In the genomic region with DNA sequence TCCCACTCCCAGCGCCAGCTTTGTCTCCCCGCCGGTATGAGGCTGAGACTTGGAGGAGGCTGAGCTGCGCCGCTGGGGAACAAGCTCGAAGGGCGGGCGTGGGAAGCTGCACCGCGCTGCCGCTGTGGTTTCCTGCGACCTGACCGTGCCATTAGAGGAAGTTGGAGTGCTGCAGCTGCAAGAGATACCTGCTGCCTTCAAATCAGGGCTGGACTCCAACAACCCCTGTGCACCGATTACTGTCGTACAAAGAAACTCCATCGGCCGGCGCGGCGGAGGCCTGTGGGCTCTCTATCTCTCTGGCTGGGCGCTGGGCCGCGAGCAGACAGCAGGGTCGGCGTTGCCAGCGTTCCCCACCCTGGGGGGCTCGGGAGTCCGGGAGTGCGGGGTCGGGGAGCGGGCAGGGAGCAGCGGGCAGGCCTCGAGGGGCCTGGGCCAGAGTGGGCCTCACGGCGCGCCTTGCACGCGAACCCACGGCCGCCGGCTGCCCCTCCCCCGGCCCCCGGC, we compare ENCODE assay signal across 8 cellular contexts. TPM values are rescaled to one million over a fixed set of nuclear protein-coding genes. Genes with fewer than 3 reads are reported as not detected.
DNase-seq lines count a peak whose midpoint lies in the region; ATAC-seq and TF ChIP-seq lines count a peak whose summit lies in the region.

No MANE protein-coding gene starts in this region.

- peak overlapping the region; percentile 74 for H2AK9ac ChIP-seq in IMR-90 (replicated peaks; ENCODE audit: low read depth, low read length, poor library complexity)

- DNase-seq in DMS53 (lab: John Stamatoyannopoulos, UW) = peak; percentile 87
- peak; percentile 82 for DNase-seq in IMR-90
- DNase-seq in SHP77 treated with DMSO at 0.1 percent for 48 hours (lab: John Stamatoyannopoulos, UW) = peak; percentile 58
- peak; percentile 62 for DNase-seq in activated gamma-delta T cell treated with anti-CD3 and anti-CD28 coated beads, Interleukin-2, amount 50 U/mL, for 16 hours (ENCODE audit: low read depth)
- DNase-seq in omental fat pad (ENCODE audit: low spot score) = peak; percentile 28

- peak overlapping the region; percentile 92 for H2BK5ac ChIP-seq in IMR-90 (ENCODE audit: low read depth, low read length, poor library complexity, severe bottlenecking)

- H4K5ac ChIP-seq in IMR-90 (ENCODE audit: low read depth, low read length) = peak overlapping the region; percentile 84

- H3K36me3 ChIP-seq in IMR-90 (ENCODE audit: control insufficient read depth, insufficient read depth, low read length) (peaks cover 2% of the 10 kb centered on the region), gastroesophageal sphincter (no peaks in the 10 kb centered on the region), thymus (ENCODE audit: control insufficient read depth, insufficient read depth) (no peaks in the 10 kb centered on the region)

- H3K18ac ChIP-seq in IMR-90 (ENCODE audit: low read depth, low read length) = peak overlapping the region; percentile 73

- H3K14ac ChIP-seq in IMR-90 (replicated peaks; ENCODE audit: low read depth, low read length) = peak overlapping the region; percentile 90

- H2BK20ac ChIP-seq in IMR-90 (ENCODE audit: low read depth, low read length) = peak overlapping the region; percentile 27; the same call in 1 of the 2 replicates

- peak overlapping the region; percentile 96 for H2AFZ ChIP-seq in IMR-90 (replicated peaks; ENCODE audit: low read length, poor library complexity)

- no peaks in the 10 kb centered on the region for H3K9me3 ChIP-seq in IMR-90 (ENCODE audit: control insufficient read depth, insufficient read depth, low read length)
- no peaks in the 10 kb centered on the region for H3K9me3 ChIP-seq in gastroesophageal sphincter
- H3K9me3 ChIP-seq in thymus (ENCODE audit: control insufficient read depth) = no peaks in the 10 kb centered on the region

- H3K27me3 ChIP-seq in IMR-90 (ENCODE audit: control insufficient read depth, insufficient read depth, low read length) (no peaks in the 10 kb centered on the region), gastroesophageal sphincter (no peaks in the 10 kb centered on the region), thymus (ENCODE audit: control insufficient read depth, insufficient read depth) (no peaks in the 10 kb centered on the region)

- peak overlapping the region; percentile 42 for H3K56ac ChIP-seq in IMR-90 (ENCODE audit: extremely low read depth, insufficient read depth, low read length)

- no TSS peak for BruUV-seq in IMR-90 (replicated peaks; lab: Mats Ljungman, UMichigan)

- H3K4me3 ChIP-seq in IMR-90 (ENCODE audit: insufficient read depth, low read depth, low read length) (peak overlapping the region; percentile 59), gastroesophageal sphincter (peak overlapping the region; percentile 81 to 92), thymus (ENCODE audit: low read length) (peak overlapping the region; percentile 68)

- H3K9me1 ChIP-seq in IMR-90 (ENCODE audit: insufficient read depth, low read length) = no peaks in the 10 kb centered on the region; the same call in 1 of the 2 replicates

- CTCF ChIA-PET in IMR-90 (lab: Yijun Ruan, JAX) = interaction anchor here (1.7 kb wide), 1 partner anchor 182 kb away, joined by 6 read pairs; no protein-coding TSS in a partner anchor

- peaks cover 4 to 14% of the 10 kb centered on the region in 2 experiments; a peak in 3 of 4 replicates for H3K79me1 ChIP-seq in IMR-90 (ENCODE audit: low read depth in 1 of 2, low read length in 2 of 2)

- H3K9ac ChIP-seq in IMR-90 (ENCODE audit: low read depth, low read length) = peak overlapping the region; percentile 92

- H3K23ac ChIP-seq in IMR-90 (ENCODE audit: low read depth, low read length) = peak overlapping the region; percentile 99

- peaks cover 10% of the 10 kb centered on the region; the same call in 1 of the 2 replicates for H4K20me1 ChIP-seq in IMR-90 (ENCODE audit: insufficient read depth, low read length)

- no peak for TF ChIP-seq EP300 in gastroesophageal sphincter (IDR thresholded peaks at IDR 0.05)

- H3K4me2 ChIP-seq in IMR-90 (ENCODE audit: low read depth, low read length) = peak overlapping the region; percentile 92

- no peak for TF ChIP-seq RAD21 in IMR-90 (IDR thresholded peaks at IDR 0.05; ENCODE audit: low read length)

- dilution Hi-C loops in IMR-90 (cut with HindIII; ENCODE audit: low sequenced_read_pairs, unreplicated experiment) = no loop called here

- in situ Hi-C loops in IMR-90 (cut with MboI; ENCODE audit: low sequenced_read_pairs) = no loop called here

- H3K4ac ChIP-seq in IMR-90 (ENCODE audit: low read depth, low read length) = peak overlapping the region; percentile 97

- TF ChIP-seq POLR2A in IMR-90 (IDR thresholded peaks at IDR 0.05; ENCODE audit: low read depth, low read length) (no peak), gastroesophageal sphincter (IDR thresholded peaks at IDR 0.05) (no peak)

- 2% methylated on average over 10 of the region's 43 CpGs; no CpG with 5 or more reads in 1 of the 2 experiments for WGBS in IMR-90 (ENCODE audit: extremely low coverage in 2 of 2, insufficient read length in 1 of 2), 2 experiments
- WGBS in gastroesophageal sphincter (ENCODE audit: low coverage in 1 of 2), 2 donors = 0% methylated on average over 1 of the region's 43 CpGs; no CpG with 5 or more reads in 1 of the 2 donors
- under 1% methylated on average over 43 of the region's 43 CpGs for WGBS in thymus

- intact Hi-C loops in IMR-90 (cut with micrococcal nuclease) = loop anchor here (2.0 to 5.0 kb wide), 3 partner anchors 117 to 182 kb away; no protein-coding TSS in a partner anchor

- peak overlapping the region; percentile 90 for H4K91ac ChIP-seq in IMR-90 (ENCODE audit: insufficient read depth, low read depth, low read length)

- ATAC-seq in GM21526 (IDR thresholded peaks at IDR 0.05; ENCODE audit: low FRiP score, unreplicated experiment) = peak; percentile 59
- ATAC-seq in IMR-90 (ENCODE audit: low read depth) = peak; percentile 25
- ATAC-seq in gastroesophageal sphincter = peak; percentile 54
- peak; percentile 50 for ATAC-seq in omental fat pad (ENCODE audit: low FRiP score)

- TF ChIP-seq CTCF in IMR-90 (conservative IDR thresholded peaks at IDR 0.05; ENCODE audit: low read depth, low read length) (no peak), gastroesophageal sphincter (IDR thresholded peaks at IDR 0.05) (no peak), omental fat pad (IDR thresholded peaks at IDR 0.05) (no peak)

- H4K8ac ChIP-seq in IMR-90 (ENCODE audit: low read depth in 2 of 2, low read length in 2 of 2) = peak overlapping the region; percentile 65 to 87

- POLR2A ChIA-PET in IMR-90 (lab: Charles Lee; ENCODE audit: unreplicated experiment) = interaction anchor here (0.6 to 1.5 kb wide), 2 partner anchors 124 to 205 kb away, joined by 3 read pairs; no protein-coding TSS in a partner anchor

- peak overlapping the region; percentile 59 for H2AK5ac ChIP-seq in IMR-90 (ENCODE audit: low read depth, low read length)

- H3K4me1 ChIP-seq in IMR-90 (ENCODE audit: control insufficient read depth, insufficient read depth, low read length) (no peaks in the 10 kb centered on the region), gastroesophageal sphincter (peaks cover 0 to 28% (median 0%) of the 10 kb centered on the region in 3 donors), thymus (ENCODE audit: control insufficient read depth, insufficient read depth, low read length) (peaks cover 2% of the 10 kb centered on the region)

- H2BK120ac ChIP-seq in IMR-90 (ENCODE audit: low read depth, low read length) = peak overlapping the region; percentile 69

- H3K27ac ChIP-seq in IMR-90 (ENCODE audit: insufficient read depth, low read length) (peak overlapping the region; percentile 92), gastroesophageal sphincter (peak overlapping the region; percentile 89 to 99 (median 98)), thymus (ENCODE audit: low read depth) (peak overlapping the region; percentile 99)

- peak overlapping the region; percentile 92; the same call in 2 of the 3 replicates for H2BK15ac ChIP-seq in IMR-90 (ENCODE audit: low read depth, low read length)

TF ChIP-seq in IMR-90, 13 proteins besides CTCF, POLR2A, EP300 and RAD21:
- peak; percentile 37; the same call in 1 of the 2 replicates for TF ChIP-seq BHLHE40 (IDR thresholded peaks at IDR 0.05; ENCODE audit: low read depth, low read length)
- TF ChIP-seq CHD1 (IDR thresholded peaks at IDR 0.05; ENCODE audit: low read depth, low read length) = no peak

RNA-seq across cellular contexts. Expression of gene ERBIN, which starts 1.2 kb away (rescaled TPM):
- total RNA-seq in IMR-90 (2012; rRNA removed) (70.1 and 107 TPM in 2 replicates), gastroesophageal sphincter (10 to 100 TPM; 54.4 to 71.6 (median 62.7) TPM), omental fat pad (10 to 100 TPM; 45.1 to 64.9 (median 56.9) TPM)
- polyA plus RNA-seq in IMR-90 (2012; rRNA removed) (23.5 and 25.8 TPM in 2 replicates), thymus (45.0 TPM)
- polyA plus RNA-seq in IMR-90 (2012; cell fraction: cytosol; rRNA removed) = 2.3 and 2.5 TPM in 2 replicates
- polyA plus RNA-seq in IMR-90 (2012; cell fraction: nucleus; rRNA removed; ENCODE audit: low replicate concordance) = 2.7 and 29.1 TPM in 2 replicates

Comparison
In these comparisons a context has a peak if more than half of its experiments do, and no peak if none do; other contexts are left out.
1. Peak in every context shown above with its lines: DNase-seq, ATAC-seq, H3K4me3 ChIP-seq and H3K27ac ChIP-seq.
2. DNase-seq: peak in every context shown above with its lines; median percentile 87 in DMS53; 82 in IMR-90; 62 in activated gamma-delta T cell treated with anti-CD3 and anti-CD28 coated beads, Interleukin-2, amount 50 U/mL, for 16 hours; 58 in SHP77 treated with DMSO at 0.1 percent for 48 hours; 28 in omental fat pad.